Comparison of ENCODE assay signal across 8 cellular contexts in genomic region chr20:9838378-9839295, GRCh38. TPM values are rescaled to one million over a fixed set of nuclear protein-coding genes. Genes with fewer than 3 reads are reported as not detected.
DNase-seq lines count a peak whose midpoint lies in the region; ATAC-seq and TF ChIP-seq lines count a peak whose summit lies in the region.

Gene PAK5 (minus strand): TSS chr20:9839076. CDS start chr20:9644328, 194,748 bp downstream.

- TF ChIP-seq POLR2A in sigmoid colon (IDR thresholded peaks at IDR 0.05): no peak

- H3K36me3 ChIP-seq in hepatocyte (replicated peaks; ENCODE audit: insufficient read depth, low read depth) (no peaks in the 10 kb centered on the region), sigmoid colon (no peaks in the 10 kb centered on the region)

- WGBS in hepatocyte (ENCODE audit: low lambda C conversion rate, missing lambda C conversion rate): 1% methylated on average over 48 of the region's 57 CpGs
- WGBS in sigmoid colon, 2 donors: 4 to 5% methylated on average over 57 of the region's 57 CpGs

- peaks cover 13% of the 10 kb centered on the region for H3K4me1 Mint-ChIP-seq in WTC11
- H3K4me1 Mint-ChIP-seq in activated CD4-positive, alpha-beta T cell treated with anti-CD3 and anti-CD28 coated beads, Interleukin-2, amount 10 ng/mL, durations not matched to agents 24 days and 14 days: no peaks in the 10 kb centered on the region

- no peak for TF ChIP-seq EP300 in sigmoid colon (IDR thresholded peaks at IDR 0.05)

- no peaks in the 10 kb centered on the region for H3K4me1 ChIP-seq in hepatocyte (ENCODE audit: insufficient read depth)
- H3K4me1 ChIP-seq in sigmoid colon: peaks cover 0 to 12% (median 4%) of the 10 kb centered on the region in 4 donors

- no peaks in the 10 kb centered on the region for H3K9me2 ChIP-seq in hepatocyte (replicated peaks; ENCODE audit: insufficient read depth)

- peak within 1 kb of the TSS; percentile 61 for H3K27ac Mint-ChIP-seq in WTC11
- H3K27ac Mint-ChIP-seq in activated CD4-positive, alpha-beta T cell treated with anti-CD3 and anti-CD28 coated beads, Interleukin-2, amount 10 ng/mL, durations not matched to agents 24 days and 14 days: no peak within 1 kb of the TSS

- CTCF ChIA-PET in WTC11 (lab: Charles Lee): interaction anchor here (0.6 to 2.2 kb wide), 9 partner anchors 9 to 640 kb away, joined by 3 to 17 read pairs (median 4); no protein-coding TSS in a partner anchor

- H3K27ac ChIP-seq in hepatocyte: no peak within 1 kb of the TSS
- no peak within 1 kb of the TSS for H3K27ac ChIP-seq in sigmoid colon

- TF ChIP-seq CTCF in WTC11 (IDR thresholded peaks at IDR 0.05) (no peak), hepatocyte (IDR thresholded peaks at IDR 0.05; ENCODE audit: poor library complexity) (no peak), sigmoid colon (IDR thresholded peaks at IDR 0.05) (no peak)

- ATAC-seq in WTC11: peak; percentile 93

- H3K4me3 ChIP-seq in hepatocyte: peak within 1 kb of the TSS; percentile 60
- peak within 1 kb of the TSS in 3 of 4 donors; percentile 12 to 40 (median 36) for H3K4me3 ChIP-seq in sigmoid colon

- H3K4me3 Mint-ChIP-seq in WTC11: peak within 1 kb of the TSS; percentile 74
- H3K4me3 Mint-ChIP-seq in activated CD4-positive, alpha-beta T cell treated with anti-CD3 and anti-CD28 coated beads, Interleukin-2, amount 10 ng/mL, durations not matched to agents 24 days and 14 days: no peak within 1 kb of the TSS

- POLR2A ChIA-PET in WTC11 (lab: Charles Lee): interaction anchor here (1.5 kb wide), 1 partner anchor 9 kb away, joined by 7 read pairs; no protein-coding TSS in a partner anchor

- peak within 1 kb of the TSS; percentile 57 for H2AFZ ChIP-seq in hepatocyte

- H3K36me3 Mint-ChIP-seq in WTC11: no peaks in the 10 kb centered on the region
- H3K36me3 Mint-ChIP-seq in activated CD4-positive, alpha-beta T cell treated with anti-CD3 and anti-CD28 coated beads, Interleukin-2, amount 10 ng/mL, durations not matched to agents 24 days and 14 days (ENCODE audit: low read depth): no peaks in the 10 kb centered on the region

- peak within 1 kb of the TSS; percentile 81 for H3K4me2 ChIP-seq in hepatocyte

- H3K27me3 ChIP-seq in hepatocyte (peaks cover 34% of the 10 kb centered on the region), sigmoid colon (peaks cover 0 to 22% (median 13%) of the 10 kb centered on the region in 3 donors)

- no peaks in the 10 kb centered on the region for H4K20me1 ChIP-seq in hepatocyte (ENCODE audit: insufficient read depth, poor library complexity, severe bottlenecking)

- H3K79me2 ChIP-seq in hepatocyte: no peaks in the 10 kb centered on the region

- DNase-seq in AG08396 (ENCODE audit: low spot score): peak; percentile 30
- DNase-seq in NCI-H1092 treated with DMSO at 0.1 percent for 48 hours (lab: John Stamatoyannopoulos, UW): peak; percentile 95
- peak; percentile 92 for DNase-seq in WTC11 (ENCODE audit: low spot score)
- DNase-seq in hepatocyte (ENCODE audit: low spot score): peak; percentile 91
- DNase-seq in sigmoid colon: no peak
- DNase-seq in activated CD4-positive, alpha-beta T cell treated with anti-CD3 and anti-CD28 coated beads, Interleukin-2, amount 10 ng/mL, durations not matched to agents 24 days and 14 days: no peak
- no peak for DNase-seq in stimulated activated CD4-positive, alpha-beta T cell treated with anti-CD3 and anti-CD28 coated beads, Interleukin-4, amount 100 ng/mL, for 24 hours
- DNase-seq in activated CD4-positive, CD25-positive, alpha-beta regulatory T cell (lab: John Stamatoyannopoulos, UW): no peak

- intact Hi-C loops in sigmoid colon (cut with DNase I): no loop called here
- intact Hi-C loops in activated CD4-positive, alpha-beta T cell treated with anti-CD3 and anti-CD28 coated beads, Interleukin-2, amount 10 ng/mL, durations not matched to agents 24 days and 14 days (cut with micrococcal nuclease): no loop called here

- H3K9me3 ChIP-seq in hepatocyte (ENCODE audit: low read depth) (no peaks in the 10 kb centered on the region), sigmoid colon (no peaks in the 10 kb centered on the region)

- H3K27me3 Mint-ChIP-seq in WTC11 (ENCODE audit: low read depth): peaks cover 29% of the 10 kb centered on the region
- peaks cover 20% of the 10 kb centered on the region for H3K27me3 Mint-ChIP-seq in activated CD4-positive, alpha-beta T cell treated with anti-CD3 and anti-CD28 coated beads, Interleukin-2, amount 10 ng/mL, durations not matched to agents 24 days and 14 days

- H3K9me3 Mint-ChIP-seq in WTC11: no peaks in the 10 kb centered on the region
- H3K9me3 Mint-ChIP-seq in activated CD4-positive, alpha-beta T cell treated with anti-CD3 and anti-CD28 coated beads, Interleukin-2, amount 10 ng/mL, durations not matched to agents 24 days and 14 days: no peaks in the 10 kb centered on the region

TF ChIP-seq in WTC11, 78 proteins besides CTCF, POLR2A, EP300 and RAD21:
- no peak for TF ChIP-seq ZNF423 (CRISPR knock-in tag; IDR thresholded peaks at IDR 0.05)
- TF ChIP-seq FOXP1 (CRISPR knock-in tag; IDR thresholded peaks at IDR 0.05; ENCODE audit: borderline replicate concordance): no peak
- no peak for TF ChIP-seq CDX4 (CRISPR knock-in tag; IDR thresholded peaks at IDR 0.05; ENCODE audit: borderline replicate concordance)
- TF ChIP-seq EMX1 (CRISPR knock-in tag; IDR thresholded peaks at IDR 0.05): no peak
- no peak for TF ChIP-seq TCF7 (CRISPR knock-in tag; IDR thresholded peaks at IDR 0.05; ENCODE audit: low read depth)
- no peak for TF ChIP-seq E2F1 (CRISPR knock-in tag; IDR thresholded peaks at IDR 0.05)
- no peak for TF ChIP-seq NFATC4 (CRISPR knock-in tag; IDR thresholded peaks at IDR 0.05)
- peak; percentile 65; the same call in 1 of the 2 replicates for TF ChIP-seq SP1 (CRISPR knock-in tag; conservative IDR thresholded peaks at IDR 0.05)
- peak; percentile 94 for TF ChIP-seq PRDM15 (CRISPR knock-in tag; IDR thresholded peaks at IDR 0.05)
- peak; percentile 46; the same call in 1 of the 2 replicates for TF ChIP-seq FOXK1 (CRISPR knock-in tag; IDR thresholded peaks at IDR 0.05)
- no peak for TF ChIP-seq ZNF232 (CRISPR knock-in tag; IDR thresholded peaks at IDR 0.05)
- no peak for TF ChIP-seq ZNF671 (CRISPR knock-in tag; IDR thresholded peaks at IDR 0.05)
- no peak for TF ChIP-seq NR2C2 (CRISPR knock-in tag; IDR thresholded peaks at IDR 0.05)
- no peak; the same call in 1 of the 2 replicates for TF ChIP-seq KAT7 (CRISPR knock-in tag; IDR thresholded peaks at IDR 0.05; ENCODE audit: borderline replicate concordance)
- TF ChIP-seq SOX15 (CRISPR knock-in tag; IDR thresholded peaks at IDR 0.05): no peak
- TF ChIP-seq ELF4 (CRISPR knock-in tag; IDR thresholded peaks at IDR 0.05; ENCODE audit: low read depth): no peak
- TF ChIP-seq ATF1 (CRISPR knock-in tag; IDR thresholded peaks at IDR 0.05): no peak
- no peak for TF ChIP-seq ZNF138 (CRISPR knock-in tag; conservative IDR thresholded peaks at IDR 0.05)
- TF ChIP-seq ZNF263 (CRISPR knock-in tag; IDR thresholded peaks at IDR 0.05; ENCODE audit: low read depth): no peak
TF ChIP-seq in WTC11: peak in this region for 3.

RNA-seq across cellular contexts. Expression of gene PAK5, which starts in this region (rescaled TPM):
- total RNA-seq in WTC11 (2021) (0.31 to 0.53 TPM (median 0.48 TPM) in 3 replicates), hepatocyte (0.76 and 0.97 TPM in 2 replicates), sigmoid colon (under 1 TPM; 0.14 to 0.36 (median 0.22) TPM)
- polyA plus RNA-seq in hepatocyte (0.56 and 0.80 TPM in 2 replicates), sigmoid colon (under 1 TPM in 1 of 3 donors, not detected in 2; 0.03 TPM)
- total RNA-seq in activated CD4-positive, alpha-beta T cell treated with anti-CD3 and anti-CD28 coated beads, Interleukin-2, amount 10 ng/mL, durations not matched to agents 24 days and 14 days: not detected in 2 replicates

Comparison
In these comparisons a context has a peak if more than half of its experiments do, and no peak if none do; other contexts are left out.
1. Peak in DNase-seq and ATAC-seq in WTC11; RNA of the gene not detected or under 1 TPM.
2. Peak in DNase-seq, H3K4me3 ChIP-seq and H3K4me2 ChIP-seq in hepatocyte; RNA of the gene not detected or under 1 TPM.
3. DNase-seq: peak in AG08396 (single experiment) and NCI-H1092 treated with DMSO at 0.1 percent for 48 hours (single experiment); none in sigmoid colon (single experiment), activated CD4-positive, alpha-beta T cell treated with anti-CD3 and anti-CD28 coated beads, Interleukin-2, amount 10 ng/mL, durations not matched to agents 24 days and 14 days (single experiment), stimulated activated CD4-positive, alpha-beta T cell treated with anti-CD3 and anti-CD28 coated beads, Interleukin-4, amount 100 ng/mL, for 24 hours (single experiment) and activated CD4-positive, CD25-positive, alpha-beta regulatory T cell (0 of 4).